ENCODE assay signal across 23 cellular contexts in the genomic region with DNA sequence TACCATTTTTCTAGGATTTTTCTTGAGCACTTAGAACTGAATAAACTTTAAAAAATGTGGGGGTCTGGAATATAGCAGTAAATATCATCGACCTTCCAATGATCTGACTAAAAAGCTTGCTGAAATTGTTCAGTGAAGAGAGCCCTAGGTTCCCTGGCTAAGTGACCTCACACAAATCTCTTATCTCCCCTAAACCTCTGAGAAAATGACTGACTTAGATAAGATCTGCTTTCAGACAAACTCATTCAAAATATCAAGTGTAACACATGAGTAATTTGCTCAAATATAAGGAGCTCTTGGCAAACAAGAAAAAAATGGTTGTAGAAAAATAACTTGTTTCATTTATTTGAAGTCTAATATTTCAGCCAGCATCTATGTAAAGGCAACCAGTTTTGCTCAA.
DNase-seq lines count a peak whose midpoint lies in the region; ATAC-seq and TF ChIP-seq lines count a peak whose summit lies in the region.
"Had no signal": no experiment of that assay in that cellular context is flagged by ENCODE, and none has a peak within 500 bp of the region (broad histone marks: within the 10 kb centered on the region; RNA-seq: fewer than 3 reads in every experiment).

No MANE protein-coding gene starts in this region.

- no peak overlapping the region for H3K4me3 ChIP-seq in HEK293 (ENCODE audit: low read depth, low read length)
- H3K4me3 ChIP-seq: BLaER1 treated with 17β-estradiol and CSF1 and Interleukin-3, amounts not matched to agents 10 nM and 100 nM; GM23338 had no signal

- no peak for ATAC-seq in GM21390 (IDR thresholded peaks at IDR 0.05; ENCODE audit: unreplicated experiment)
- no peak for ATAC-seq in GM21423 (IDR thresholded peaks at IDR 0.05; ENCODE audit: unreplicated experiment)
- ATAC-seq: GM23338 had no signal

- no peaks in the 10 kb centered on the region for H3K9me3 ChIP-seq in HEK293 (ENCODE audit: control insufficient read depth, insufficient read depth, low read depth, low read length)
- H3K9me3 ChIP-seq: BLaER1 treated with 17β-estradiol and CSF1 and Interleukin-3, amounts not matched to agents 10 nM and 100 nM had no signal

- H3K4me1 ChIP-seq in HEK293 (ENCODE audit: control insufficient read depth, insufficient read depth, low read length) = no peaks in the 10 kb centered on the region

- H3K27ac ChIP-seq in HEK293 (ENCODE audit: extremely low read depth, low read depth, low read length) = no peak overlapping the region
- H3K27ac ChIP-seq: BLaER1 treated with 17β-estradiol and CSF1 and Interleukin-3, amounts not matched to agents 10 nM and 100 nM; HL-60 had no signal

- CTCF ChIA-PET in HEK293 (lab: Yijun Ruan, JAX) = no interaction called here

- peak; percentile 23 for DNase-seq in DMS53 treated with DMSO at 0.1 percent for 48 hours (lab: John Stamatoyannopoulos, UW; ENCODE audit: unreplicated experiment)
- peak; percentile 68 for DNase-seq in amniotic epithelial cell (ENCODE audit: low read depth)
- peak; percentile 2 for DNase-seq in kidney glomerular epithelial cell (lab: John Stamatoyannopoulos, UW)
- no peak for DNase-seq in RKO (ENCODE audit: low spot score)
- no peak for DNase-seq in D341Med (ENCODE audit: low spot score)
- DNase-seq: CD4-positive, alpha-beta T cell; DMS79; H9; HFFc6; NCI-H1092; NCI-H1417 treated with DMSO at 0.1 percent for 48 hours; NCI-H1694 treated with DMSO at 0.1 percent for 48 hours; NCI-H2081; NCI-H2227 treated with DMSO at 0.1 percent for 48 hours; NCI-H526 treated with DMSO at 0.1 percent for 48 hours; SIG-M5; T-helper 1 cell had no signal

- no peak for TF ChIP-seq CTCF in HEK293 (tag by site-specific recombination; IDR thresholded peaks at IDR 0.05)

- POLR2A ChIA-PET in HEK293 (lab: Yijun Ruan, JAX) = no interaction called here

- H3K36me3 ChIP-seq in HEK293 (ENCODE audit: control insufficient read depth in 2 of 2, insufficient read depth in 1 of 2, low read length in 2 of 2) = no peaks in the 10 kb centered on the region
- H3K36me3 ChIP-seq: BLaER1 treated with 17β-estradiol and CSF1 and Interleukin-3, amounts not matched to agents 10 nM and 100 nM had no signal

TF ChIP-seq in HEK293, 187 proteins besides CTCF, POLR2A, EP300 and RAD21:
- TF ChIP-seq FEZF1 (tag by site-specific recombination; IDR thresholded peaks at IDR 0.05) = 0 out of 2 replicates have a peak, but pooled peaks have one; percentile 9
- TF ChIP-seq ZIC2 (tag by site-specific recombination; IDR thresholded peaks at IDR 0.05) = no peak
- no peak for TF ChIP-seq ZNF785 (tag by site-specific recombination; IDR thresholded peaks at IDR 0.05)

Comparison
In these comparisons a context has a peak if more than half of its experiments do, and no peak if none do; other contexts are left out.
1. DNase-seq: peak in DMS53 treated with DMSO at 0.1 percent for 48 hours (single experiment), amniotic epithelial cell (single experiment) and kidney glomerular epithelial cell (single experiment); none in RKO (single experiment) and D341Med (single experiment).